8 cellular contexts compared by ENCODE assay signal in genomic region chr2:36785179-36785795, GRCh38.
A peak's percentile ranks its signal among the peaks of the same experiment; 100 is the strongest.
DNase-seq lines count a peak whose midpoint lies in the region; ATAC-seq and TF ChIP-seq lines count a peak whose summit lies in the region.

No MANE protein-coding gene starts in this region.

- no peaks in the 10 kb centered on the region for H3K27me3 ChIP-seq in iPS DF 6.9 (ENCODE audit: control insufficient read depth, insufficient read depth, low read length)

- no peaks in the 10 kb centered on the region for H3K9me3 ChIP-seq in iPS DF 6.9 (ENCODE audit: control insufficient read depth, insufficient read depth, low read length)

- no peak overlapping the region for H3K4me3 Mint-ChIP-seq in HFFc6
- H3K4me3 Mint-ChIP-seq in T-helper 2 cell treated with Interferon-gamma antibody and Interleukin-4, amounts not matched to agents 5 μg/mL and 100 μg/mL, for 36 hours, result no peak overlapping the region

- H3K4me3 ChIP-seq in iPS DF 6.9 (ENCODE audit: low read length), result no peak overlapping the region

- H3K27ac Mint-ChIP-seq in HFFc6, result no peak overlapping the region
- no peak overlapping the region for H3K27ac Mint-ChIP-seq in T-helper 2 cell treated with Interferon-gamma antibody and Interleukin-4, amounts not matched to agents 5 μg/mL and 100 μg/mL, for 36 hours

- no peaks in the 10 kb centered on the region for H3K36me3 ChIP-seq in iPS DF 6.9 (ENCODE audit: control insufficient read depth, insufficient read depth, low read length)

- no peak overlapping the region for H3K27ac ChIP-seq in iPS DF 6.9 (ENCODE audit: low read length)

- H3K9me3 Mint-ChIP-seq in HFFc6, result no peaks in the 10 kb centered on the region
- H3K9me3 Mint-ChIP-seq in T-helper 2 cell treated with Interferon-gamma antibody and Interleukin-4, amounts not matched to agents 5 μg/mL and 100 μg/mL, for 36 hours, result no peaks in the 10 kb centered on the region

- H3K36me3 Mint-ChIP-seq in HFFc6 (ENCODE audit: low read depth), result no peaks in the 10 kb centered on the region
- no peaks in the 10 kb centered on the region for H3K36me3 Mint-ChIP-seq in T-helper 2 cell treated with Interferon-gamma antibody and Interleukin-4, amounts not matched to agents 5 μg/mL and 100 μg/mL, for 36 hours (ENCODE audit: low read depth)

- DNase-seq in GM04504 (ENCODE audit: low read depth), result peak; percentile 36
- DNase-seq in HFFc6, result peak; percentile 37
- DNase-seq in NCI-H1417 (lab: John Stamatoyannopoulos, UW), result peak; percentile 64 to 86 (median 84)
- peak; percentile 62 for DNase-seq in T-helper 2 cell treated with Interferon-gamma antibody and Interleukin-4, amounts not matched to agents 5 μg/mL and 100 μg/mL, for 36 hours (ENCODE audit: low spot score)
- peak; percentile 82 for DNase-seq in astrocyte of the hippocampus (ENCODE audit: low read depth, low spot score)
- peak; percentile 67 for DNase-seq in iPS DF 6.9 (ENCODE audit: low read depth, low spot score)
- DNase-seq in stimulated activated CD4-positive, alpha-beta T cell treated with anti-CD3 and anti-CD28 coated beads, Interleukin-12 subunit alpha, Interleukin-12 subunit beta, amount 100 ng/mL, for 4 hours, result peak; percentile 55

- peaks cover 10% of the 10 kb centered on the region for H3K4me1 Mint-ChIP-seq in HFFc6 (ENCODE audit: low read depth)
- H3K4me1 Mint-ChIP-seq in T-helper 2 cell treated with Interferon-gamma antibody and Interleukin-4, amounts not matched to agents 5 μg/mL and 100 μg/mL, for 36 hours (ENCODE audit: low read depth), result peaks cover 2% of the 10 kb centered on the region

- TF ChIP-seq CTCF in HFFc6 (IDR thresholded peaks at IDR 0.05), result peak; percentile 99

- ATAC-seq in HG03108 (IDR thresholded peaks at IDR 0.05; ENCODE audit: unreplicated experiment), result no peak

- no peaks in the 10 kb centered on the region; the same call in 1 of the 2 replicates for H3K4me1 ChIP-seq in iPS DF 6.9 (ENCODE audit: control insufficient read depth, insufficient read depth, low read length)

- H3K27me3 Mint-ChIP-seq in HFFc6 (ENCODE audit: insufficient read depth), result peaks cover 5% of the 10 kb centered on the region
- peaks cover 20% of the 10 kb centered on the region for H3K27me3 Mint-ChIP-seq in T-helper 2 cell treated with Interferon-gamma antibody and Interleukin-4, amounts not matched to agents 5 μg/mL and 100 μg/mL, for 36 hours (ENCODE audit: low read depth)

- no CpG with 5 or more reads among the region's 5 CpGs for WGBS in iPS DF 6.9 (ENCODE audit: insufficient coverage, insufficient read length)
